ENCODE assay signal across 8 cellular contexts in the genomic region with DNA sequence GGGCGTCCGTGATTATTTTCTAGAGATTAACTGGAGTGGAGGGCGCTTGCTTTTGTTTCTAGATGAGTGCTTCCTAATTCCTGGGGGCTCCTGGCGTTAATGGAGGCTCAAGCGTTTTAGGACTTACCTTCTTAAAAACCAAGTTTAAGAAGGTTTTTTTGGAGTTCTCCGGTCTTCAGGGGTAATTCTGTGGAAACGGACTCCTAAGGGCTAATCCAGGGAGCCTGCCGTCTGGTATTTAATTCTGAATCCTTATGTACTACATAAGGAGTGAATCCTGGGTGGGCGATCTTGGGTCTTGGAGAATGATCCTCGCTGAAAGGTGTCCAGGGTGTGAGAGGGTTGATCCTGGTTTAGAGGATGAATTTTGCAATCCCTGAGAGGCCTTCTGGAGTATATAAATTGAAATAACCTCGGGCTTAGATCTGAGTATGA. TPM values are rescaled to one million over a fixed set of nuclear protein-coding genes. Genes with fewer than 3 reads are reported as not detected.
A peak's percentile ranks its signal among the peaks of the same experiment; 100 is the strongest.
DNase-seq lines count a peak whose midpoint lies in the region; ATAC-seq, FAIRE-seq and TF ChIP-seq lines count a peak whose summit lies in the region.

No MANE protein-coding gene starts in this region.

- no peak for FAIRE-seq in GM19239 (lab: Jason Lieb, UNC)

- intact Hi-C loops in activated T-helper 1 cell treated with anti-CD3 and anti-CD28 coated beads, Interleukin-12 subunit alpha, Interleukin-12 subunit beta, Interleukin-2, Interleukin-4 antibody, amounts not matched to agents 30 ng/mL and 10 ng/mL and 1 ng/mL, durations not matched to agents 14 hours and 24 hours and 36 hours (cut with micrococcal nuclease), result loop anchor here (1.0 to 5.0 kb wide), 9 partner anchors 9 to 624 kb away; a partner anchor contains a TSS

- DNase-seq in HFFc6 (no peak), occipital lobe (lab: John Stamatoyannopoulos, UW) (no peak), GM19239 (ENCODE audit: insufficient read length, low spot score) (no peak)
- DNase-seq in activated T-helper 1 cell treated with anti-CD3 and anti-CD28 coated beads, Interleukin-12 subunit alpha, Interleukin-12 subunit beta, Interleukin-2, Interleukin-4 antibody, amounts not matched to agents 30 ng/mL and 10 ng/mL and 1 ng/mL, durations not matched to agents 14 hours and 24 hours and 36 hours (ENCODE audit: low spot score), result no peak

- TF ChIP-seq CTCF in HFFc6 (IDR thresholded peaks at IDR 0.05), result no peak

- peaks cover 16% of the 10 kb centered on the region for H3K9me3 Mint-ChIP-seq in HFFc6
- no peaks in the 10 kb centered on the region for H3K9me3 Mint-ChIP-seq in activated T-helper 1 cell treated with anti-CD3 and anti-CD28 coated beads, Interleukin-12 subunit alpha, Interleukin-12 subunit beta, Interleukin-2, Interleukin-4 antibody, amounts not matched to agents 30 ng/mL and 10 ng/mL and 1 ng/mL, durations not matched to agents 14 hours and 24 hours and 36 hours
- no peaks in the 10 kb centered on the region for H3K9me3 Mint-ChIP-seq in stimulated activated memory B cell treated with anti-CD40 and anti-IgM and Interleukin-4, amounts not matched to agents 10 μg/mL and 1 μg/mL and 100 μg/mL, for 72 hours

- peaks cover 39% of the 10 kb centered on the region for H3K36me3 Mint-ChIP-seq in HFFc6 (ENCODE audit: low read depth)
- peaks cover 58% of the 10 kb centered on the region for H3K36me3 Mint-ChIP-seq in activated T-helper 1 cell treated with anti-CD3 and anti-CD28 coated beads, Interleukin-12 subunit alpha, Interleukin-12 subunit beta, Interleukin-2, Interleukin-4 antibody, amounts not matched to agents 30 ng/mL and 10 ng/mL and 1 ng/mL, durations not matched to agents 14 hours and 24 hours and 36 hours (ENCODE audit: low read depth)
- peaks cover 60% of the 10 kb centered on the region for H3K36me3 Mint-ChIP-seq in stimulated activated memory B cell treated with anti-CD40 and anti-IgM and Interleukin-4, amounts not matched to agents 10 μg/mL and 1 μg/mL and 100 μg/mL, for 72 hours

- peak overlapping the region; percentile 92 for H3K4me3 ChIP-seq in iPS-11a (ENCODE audit: low read depth, low read length)

- no peak for ATAC-seq in stimulated activated memory B cell treated with anti-CD40 and anti-IgM and Interleukin-4, amounts not matched to agents 10 μg/mL and 1 μg/mL and 100 μg/mL, for 72 hours
- ATAC-seq in HG02885 (IDR thresholded peaks at IDR 0.05; ENCODE audit: poor library complexity, unreplicated experiment) (no peak), GM18520 (IDR thresholded peaks at IDR 0.05; ENCODE audit: unreplicated experiment) (no peak)

- peaks cover 38% of the 10 kb centered on the region for H3K27me3 Mint-ChIP-seq in HFFc6 (ENCODE audit: insufficient read depth)
- no peaks in the 10 kb centered on the region for H3K27me3 Mint-ChIP-seq in activated T-helper 1 cell treated with anti-CD3 and anti-CD28 coated beads, Interleukin-12 subunit alpha, Interleukin-12 subunit beta, Interleukin-2, Interleukin-4 antibody, amounts not matched to agents 30 ng/mL and 10 ng/mL and 1 ng/mL, durations not matched to agents 14 hours and 24 hours and 36 hours (ENCODE audit: insufficient read depth)
- no peaks in the 10 kb centered on the region for H3K27me3 Mint-ChIP-seq in stimulated activated memory B cell treated with anti-CD40 and anti-IgM and Interleukin-4, amounts not matched to agents 10 μg/mL and 1 μg/mL and 100 μg/mL, for 72 hours

- peaks cover 17% of the 10 kb centered on the region for H3K4me1 Mint-ChIP-seq in HFFc6 (ENCODE audit: low read depth)
- H3K4me1 Mint-ChIP-seq in activated T-helper 1 cell treated with anti-CD3 and anti-CD28 coated beads, Interleukin-12 subunit alpha, Interleukin-12 subunit beta, Interleukin-2, Interleukin-4 antibody, amounts not matched to agents 30 ng/mL and 10 ng/mL and 1 ng/mL, durations not matched to agents 14 hours and 24 hours and 36 hours (ENCODE audit: low read depth), result peaks cover 59% of the 10 kb centered on the region
- peaks cover 63% of the 10 kb centered on the region for H3K4me1 Mint-ChIP-seq in stimulated activated memory B cell treated with anti-CD40 and anti-IgM and Interleukin-4, amounts not matched to agents 10 μg/mL and 1 μg/mL and 100 μg/mL, for 72 hours

- H3K27ac Mint-ChIP-seq in HFFc6, result peak overlapping the region; percentile 93
- H3K27ac Mint-ChIP-seq in activated T-helper 1 cell treated with anti-CD3 and anti-CD28 coated beads, Interleukin-12 subunit alpha, Interleukin-12 subunit beta, Interleukin-2, Interleukin-4 antibody, amounts not matched to agents 30 ng/mL and 10 ng/mL and 1 ng/mL, durations not matched to agents 14 hours and 24 hours and 36 hours, result peak overlapping the region; percentile 94
- peak overlapping the region; percentile 98 for H3K27ac Mint-ChIP-seq in stimulated activated memory B cell treated with anti-CD40 and anti-IgM and Interleukin-4, amounts not matched to agents 10 μg/mL and 1 μg/mL and 100 μg/mL, for 72 hours

- peak overlapping the region; percentile 94 for H3K4me3 Mint-ChIP-seq in HFFc6
- peak overlapping the region; percentile 91 for H3K4me3 Mint-ChIP-seq in activated T-helper 1 cell treated with anti-CD3 and anti-CD28 coated beads, Interleukin-12 subunit alpha, Interleukin-12 subunit beta, Interleukin-2, Interleukin-4 antibody, amounts not matched to agents 30 ng/mL and 10 ng/mL and 1 ng/mL, durations not matched to agents 14 hours and 24 hours and 36 hours
- peak overlapping the region; percentile 91 for H3K4me3 Mint-ChIP-seq in stimulated activated memory B cell treated with anti-CD40 and anti-IgM and Interleukin-4, amounts not matched to agents 10 μg/mL and 1 μg/mL and 100 μg/mL, for 72 hours

RNA-seq across cellular contexts. Expression of a gene that starts 0.4 kb away (rescaled TPM):
- total RNA-seq in HFFc6 (2021; fragmentation: NEBNext Ultra II Directional; extraction: Animal tissue kit (Norgen Biotek cat#: 25700)), result 1,000 to 10,000 TPM; 1,343 to 1,545 (median 1,429) TPM
- total RNA-seq in activated T-helper 1 cell treated with anti-CD3 and anti-CD28 coated beads, Interleukin-12 subunit alpha, Interleukin-12 subunit beta, Interleukin-2, Interleukin-4 antibody, amounts not matched to agents 30 ng/mL and 10 ng/mL and 1 ng/mL, durations not matched to agents 14 hours and 24 hours and 36 hours, result 1,890 and 1,927 TPM in 2 replicates
- 3,859 TPM for total RNA-seq in occipital lobe

RNA-seq across cellular contexts. Expression of a gene that starts 9.2 kb away (rescaled TPM):
- 1,000 to 10,000 TPM; 2,015 to 2,373 (median 2,179) TPM for total RNA-seq in HFFc6 (2021; fragmentation: NEBNext Ultra II Directional; extraction: Animal tissue kit (Norgen Biotek cat#: 25700))
- 2,876 and 2,988 TPM in 2 replicates for total RNA-seq in activated T-helper 1 cell treated with anti-CD3 and anti-CD28 coated beads, Interleukin-12 subunit alpha, Interleukin-12 subunit beta, Interleukin-2, Interleukin-4 antibody, amounts not matched to agents 30 ng/mL and 10 ng/mL and 1 ng/mL, durations not matched to agents 14 hours and 24 hours and 36 hours
- 2,203 TPM for total RNA-seq in occipital lobe

RNA-seq across cellular contexts. Expression of a gene that starts 15.9 kb away (rescaled TPM):
- total RNA-seq in HFFc6 (2021; fragmentation: NEBNext Ultra II Directional; extraction: Animal tissue kit (Norgen Biotek cat#: 25700)), result 10 to 100 TPM; 33.2 to 39.3 (median 37.4) TPM
- 0.88 and 1.1 TPM in 2 replicates for total RNA-seq in activated T-helper 1 cell treated with anti-CD3 and anti-CD28 coated beads, Interleukin-12 subunit alpha, Interleukin-12 subunit beta, Interleukin-2, Interleukin-4 antibody, amounts not matched to agents 30 ng/mL and 10 ng/mL and 1 ng/mL, durations not matched to agents 14 hours and 24 hours and 36 hours
- total RNA-seq in occipital lobe, result 12.9 TPM

RNA-seq across cellular contexts. Expression of a gene that starts 22.6 kb away (rescaled TPM):
- total RNA-seq in HFFc6 (2021; fragmentation: NEBNext Ultra II Directional; extraction: Animal tissue kit (Norgen Biotek cat#: 25700)), result 10 to 100 TPM in 2 of 6 experiments, 1 to 10 TPM in 4; 4.9 to 12.5 (median 9.4) TPM
- 58.4 and 65.4 TPM in 2 replicates for total RNA-seq in activated T-helper 1 cell treated with anti-CD3 and anti-CD28 coated beads, Interleukin-12 subunit alpha, Interleukin-12 subunit beta, Interleukin-2, Interleukin-4 antibody, amounts not matched to agents 30 ng/mL and 10 ng/mL and 1 ng/mL, durations not matched to agents 14 hours and 24 hours and 36 hours
- not detected for total RNA-seq in occipital lobe

RNA-seq across cellular contexts. Expression of a gene that starts 31.2 kb away (rescaled TPM):
- 100 to 1,000 TPM; 117 to 316 (median 287) TPM for total RNA-seq in HFFc6 (2021; fragmentation: NEBNext Ultra II Directional; extraction: Animal tissue kit (Norgen Biotek cat#: 25700))
- total RNA-seq in activated T-helper 1 cell treated with anti-CD3 and anti-CD28 coated beads, Interleukin-12 subunit alpha, Interleukin-12 subunit beta, Interleukin-2, Interleukin-4 antibody, amounts not matched to agents 30 ng/mL and 10 ng/mL and 1 ng/mL, durations not matched to agents 14 hours and 24 hours and 36 hours, result 2.0 and 2.1 TPM in 2 replicates
- 2.3 TPM for total RNA-seq in occipital lobe
